In genomic region chr12:67068204-67068731, GRCh38 we compare ENCODE assay signal across 8 cellular contexts.
DNase-seq lines count a peak whose midpoint lies in the region; ATAC-seq, FAIRE-seq and TF ChIP-seq lines count a peak whose summit lies in the region.

No MANE protein-coding gene starts in this region.

- no peak overlapping the region for H3K27ac ChIP-seq in thoracic aorta

- H3K36me3 ChIP-seq in thoracic aorta = no peaks in the 10 kb centered on the region

- H3K9me3 ChIP-seq in thoracic aorta = no peaks in the 10 kb centered on the region

- TF ChIP-seq CTCF in D721Med (IDR thresholded peaks at IDR 0.05; ENCODE audit: insufficient read depth, missing control alignments) (peak; percentile 3), astrocyte of the cerebellum (IDR thresholded peaks at IDR 0.05; ENCODE audit: low read depth, low read length, missing control alignments) (peak; percentile 37), thoracic aorta (IDR thresholded peaks at IDR 0.05) (no peak)

- no peak for DNase-seq in D721Med (ENCODE audit: insufficient read length, low spot score)
- peak; percentile 18 to 33 for DNase-seq in NCI-H1930 (lab: John Stamatoyannopoulos, UW)
- DNase-seq in astrocyte of the cerebellum (ENCODE audit: low read depth) = no peak
- peak; percentile 71 for DNase-seq in left kidney (ENCODE audit: low read depth, low spot score)
- no peak for DNase-seq in thoracic aorta (ENCODE audit: low spot score)

- peaks cover 2 to 16% of the 10 kb centered on the region in 2 donors for H3K4me1 ChIP-seq in thoracic aorta (ENCODE audit: control insufficient read depth in 1 of 2, low read depth in 2 of 2)

- no peak for FAIRE-seq in D721Med (lab: Jason Lieb, UNC)

- H3K4me3 ChIP-seq in astrocyte of the cerebellum (ENCODE audit: low read depth, low read length) (peak overlapping the region; percentile 50), thoracic aorta (peak overlapping the region; percentile 77)

- in situ Hi-C loops in astrocyte of the cerebellum (cut with HindIII; ENCODE audit: low sequenced_read_pairs) = no loop called here

- ATAC-seq in thoracic aorta (ENCODE audit: insufficient number of reproducible peaks, low FRiP score, low read depth) = no peak
- no peak for ATAC-seq in HG03097 (IDR thresholded peaks at IDR 0.05; ENCODE audit: low FRiP score, unreplicated experiment)
- no peak for ATAC-seq in HG03342 (IDR thresholded peaks at IDR 0.05; ENCODE audit: unreplicated experiment)
- no peak for ATAC-seq in GM18909 (IDR thresholded peaks at IDR 0.05; ENCODE audit: poor library complexity, unreplicated experiment)

- no peaks in the 10 kb centered on the region for H3K27me3 ChIP-seq in thoracic aorta (replicated peaks; ENCODE audit: insufficient read depth)

Comparison
In these comparisons a context has a peak if more than half of its experiments do, and no peak if none do; other contexts are left out.
1. DNase-seq: peak in NCI-H1930 (2 of 2) and left kidney (single experiment); none in D721Med (single experiment), astrocyte of the cerebellum (single experiment) and thoracic aorta (single experiment).